Comparison of ENCODE assay signal across 1 cellular context in the genomic region with DNA sequence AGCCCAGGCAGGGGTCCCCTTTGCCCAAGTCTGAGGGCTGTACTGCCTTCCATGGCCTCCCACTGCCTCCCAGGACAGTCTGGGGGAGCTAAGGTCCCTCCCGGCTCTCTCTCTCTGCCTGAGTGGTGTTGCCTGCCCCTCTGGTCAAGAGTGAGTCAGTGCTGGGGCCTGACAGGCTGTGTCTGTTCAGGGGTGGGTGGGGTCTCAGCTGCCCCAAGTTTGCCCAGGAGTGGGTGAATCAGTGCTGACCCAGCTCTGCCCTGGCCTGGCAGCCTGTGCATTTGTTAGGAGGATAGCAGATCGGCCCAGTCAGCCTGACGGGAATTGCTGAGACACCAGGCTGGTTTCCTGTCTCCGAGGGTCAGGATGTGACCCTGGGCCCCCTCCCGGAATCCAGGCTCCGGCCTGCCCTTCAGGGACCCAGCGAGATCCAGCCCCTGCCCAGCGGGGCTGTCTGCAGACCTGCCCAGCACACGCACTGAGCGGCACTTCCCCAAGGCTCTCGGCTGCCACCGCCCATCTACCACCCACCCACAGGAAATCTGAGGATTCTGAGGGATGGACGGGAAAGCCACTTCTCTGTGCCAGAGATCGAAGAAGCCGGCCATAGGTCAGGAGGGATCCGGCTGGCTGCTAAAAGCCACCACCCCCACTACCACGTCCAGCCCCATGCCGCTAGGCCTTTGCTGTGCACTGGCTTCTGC.
TF ChIP-seq lines count a peak whose summit lies in the region.

No MANE protein-coding gene starts in this region.

TF ChIP-seq in HepG2, 621 proteins besides CTCF, POLR2A, EP300 and RAD21 (continued from another document and continues in another):
- TF ChIP-seq ZEB1 (IDR thresholded peaks at IDR 0.05; ENCODE audit: insufficient replicate concordance, low read depth) = no peak
- TF ChIP-seq SRSF1 (optimal IDR thresholded peaks at IDR 0.05; ENCODE audit: low read depth, low read length) = no peak
- TF ChIP-seq, protein P1, sequence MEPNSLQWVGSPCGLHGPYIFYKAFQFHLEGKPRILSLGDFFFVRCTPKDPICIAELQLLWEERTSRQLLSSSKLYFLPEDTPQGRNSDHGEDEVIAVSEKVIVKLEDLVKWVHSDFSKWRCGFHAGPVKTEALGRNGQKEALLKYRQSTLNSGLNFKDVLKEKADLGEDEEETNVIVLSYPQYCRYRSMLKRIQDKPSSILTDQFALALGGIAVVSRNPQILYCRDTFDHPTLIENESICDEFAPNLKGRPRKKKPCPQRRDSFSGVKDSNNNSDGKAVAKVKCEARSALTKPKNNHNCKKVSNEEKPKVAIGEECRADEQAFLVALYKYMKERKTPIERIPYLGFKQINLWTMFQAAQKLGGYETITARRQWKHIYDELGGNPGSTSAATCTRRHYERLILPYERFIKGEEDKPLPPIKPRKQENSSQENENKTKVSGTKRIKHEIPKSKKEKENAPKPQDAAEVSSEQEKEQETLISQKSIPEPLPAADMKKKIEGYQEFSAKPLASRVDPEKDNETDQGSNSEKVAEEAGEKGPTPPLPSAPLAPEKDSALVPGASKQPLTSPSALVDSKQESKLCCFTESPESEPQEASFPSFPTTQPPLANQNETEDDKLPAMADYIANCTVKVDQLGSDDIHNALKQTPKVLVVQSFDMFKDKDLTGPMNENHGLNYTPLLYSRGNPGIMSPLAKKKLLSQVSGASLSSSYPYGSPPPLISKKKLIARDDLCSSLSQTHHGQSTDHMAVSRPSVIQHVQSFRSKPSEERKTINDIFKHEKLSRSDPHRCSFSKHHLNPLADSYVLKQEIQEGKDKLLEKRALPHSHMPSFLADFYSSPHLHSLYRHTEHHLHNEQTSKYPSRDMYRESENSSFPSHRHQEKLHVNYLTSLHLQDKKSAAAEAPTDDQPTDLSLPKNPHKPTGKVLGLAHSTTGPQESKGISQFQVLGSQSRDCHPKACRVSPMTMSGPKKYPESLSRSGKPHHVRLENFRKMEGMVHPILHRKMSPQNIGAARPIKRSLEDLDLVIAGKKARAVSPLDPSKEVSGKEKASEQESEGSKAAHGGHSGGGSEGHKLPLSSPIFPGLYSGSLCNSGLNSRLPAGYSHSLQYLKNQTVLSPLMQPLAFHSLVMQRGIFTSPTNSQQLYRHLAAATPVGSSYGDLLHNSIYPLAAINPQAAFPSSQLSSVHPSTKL (CRISPR knock-in tag; IDR thresholded peaks at IDR 0.05) = peak; percentile 53; the same call in 1 of the 2 replicates
- TF ChIP-seq, protein P2, sequence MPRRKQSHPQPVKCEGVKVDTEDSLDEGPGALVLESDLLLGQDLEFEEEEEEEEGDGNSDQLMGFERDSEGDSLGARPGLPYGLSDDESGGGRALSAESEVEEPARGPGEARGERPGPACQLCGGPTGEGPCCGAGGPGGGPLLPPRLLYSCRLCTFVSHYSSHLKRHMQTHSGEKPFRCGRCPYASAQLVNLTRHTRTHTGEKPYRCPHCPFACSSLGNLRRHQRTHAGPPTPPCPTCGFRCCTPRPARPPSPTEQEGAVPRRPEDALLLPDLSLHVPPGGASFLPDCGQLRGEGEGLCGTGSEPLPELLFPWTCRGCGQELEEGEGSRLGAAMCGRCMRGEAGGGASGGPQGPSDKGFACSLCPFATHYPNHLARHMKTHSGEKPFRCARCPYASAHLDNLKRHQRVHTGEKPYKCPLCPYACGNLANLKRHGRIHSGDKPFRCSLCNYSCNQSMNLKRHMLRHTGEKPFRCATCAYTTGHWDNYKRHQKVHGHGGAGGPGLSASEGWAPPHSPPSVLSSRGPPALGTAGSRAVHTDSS (CRISPR knock-in tag; conservative IDR thresholded peaks at IDR 0.05) = no peak
- no peak for TF ChIP-seq SRSF9 (IDR thresholded peaks at IDR 0.05; ENCODE audit: borderline replicate concordance, insufficient read depth, low read depth, low read length, poor library complexity, severe bottlenecking)
- no peak for TF ChIP-seq ATM (IDR thresholded peaks at IDR 0.05; ENCODE audit: borderline replicate concordance)
- TF ChIP-seq, protein P3, sequence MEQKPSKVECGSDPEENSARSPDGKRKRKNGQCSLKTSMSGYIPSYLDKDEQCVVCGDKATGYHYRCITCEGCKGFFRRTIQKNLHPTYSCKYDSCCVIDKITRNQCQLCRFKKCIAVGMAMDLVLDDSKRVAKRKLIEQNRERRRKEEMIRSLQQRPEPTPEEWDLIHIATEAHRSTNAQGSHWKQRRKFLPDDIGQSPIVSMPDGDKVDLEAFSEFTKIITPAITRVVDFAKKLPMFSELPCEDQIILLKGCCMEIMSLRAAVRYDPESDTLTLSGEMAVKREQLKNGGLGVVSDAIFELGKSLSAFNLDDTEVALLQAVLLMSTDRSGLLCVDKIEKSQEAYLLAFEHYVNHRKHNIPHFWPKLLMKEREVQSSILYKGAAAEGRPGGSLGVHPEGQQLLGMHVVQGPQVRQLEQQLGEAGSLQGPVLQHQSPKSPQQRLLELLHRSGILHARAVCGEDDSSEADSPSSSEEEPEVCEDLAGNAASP (CRISPR knock-in tag; IDR thresholded peaks at IDR 0.05; ENCODE audit: borderline replicate concordance) = no peak
- TF ChIP-seq THAP11 (CRISPR knock-in tag; IDR thresholded peaks at IDR 0.05) = no peak
- TF ChIP-seq ZNF160 (CRISPR knock-in tag; IDR thresholded peaks at IDR 0.05) = no peak
- no peak for TF ChIP-seq PHB2 (IDR thresholded peaks at IDR 0.05; ENCODE audit: partially characterized antibody)
- no peak for TF ChIP-seq ZBTB42 (CRISPR knock-in tag; IDR thresholded peaks at IDR 0.05)
- no peak for TF ChIP-seq ZBTB25 (CRISPR knock-in tag; IDR thresholded peaks at IDR 0.05)
- no peak for TF ChIP-seq ZNF512B (CRISPR knock-in tag; IDR thresholded peaks at IDR 0.05; ENCODE audit: borderline replicate concordance)
- no peak for TF ChIP-seq RFX1 (IDR thresholded peaks at IDR 0.05)
- no peak for TF ChIP-seq ZNF20 (CRISPR knock-in tag; IDR thresholded peaks at IDR 0.05)
- TF ChIP-seq ARID2 (CRISPR knock-in tag; IDR thresholded peaks at IDR 0.05; ENCODE audit: borderline replicate concordance) = no peak
- TF ChIP-seq NR2F6 (IDR thresholded peaks at IDR 0.05) = peak; percentile 61
- TF ChIP-seq NR2F6 (CRISPR knock-in tag; IDR thresholded peaks at IDR 0.05) = peak; percentile 77
- TF ChIP-seq ZNF598 (CRISPR knock-in tag; IDR thresholded peaks at IDR 0.05; ENCODE audit: borderline replicate concordance) = no peak
- no peak for TF ChIP-seq DMAP1 (CRISPR knock-in tag; IDR thresholded peaks at IDR 0.05)
- TF ChIP-seq, protein P4, sequence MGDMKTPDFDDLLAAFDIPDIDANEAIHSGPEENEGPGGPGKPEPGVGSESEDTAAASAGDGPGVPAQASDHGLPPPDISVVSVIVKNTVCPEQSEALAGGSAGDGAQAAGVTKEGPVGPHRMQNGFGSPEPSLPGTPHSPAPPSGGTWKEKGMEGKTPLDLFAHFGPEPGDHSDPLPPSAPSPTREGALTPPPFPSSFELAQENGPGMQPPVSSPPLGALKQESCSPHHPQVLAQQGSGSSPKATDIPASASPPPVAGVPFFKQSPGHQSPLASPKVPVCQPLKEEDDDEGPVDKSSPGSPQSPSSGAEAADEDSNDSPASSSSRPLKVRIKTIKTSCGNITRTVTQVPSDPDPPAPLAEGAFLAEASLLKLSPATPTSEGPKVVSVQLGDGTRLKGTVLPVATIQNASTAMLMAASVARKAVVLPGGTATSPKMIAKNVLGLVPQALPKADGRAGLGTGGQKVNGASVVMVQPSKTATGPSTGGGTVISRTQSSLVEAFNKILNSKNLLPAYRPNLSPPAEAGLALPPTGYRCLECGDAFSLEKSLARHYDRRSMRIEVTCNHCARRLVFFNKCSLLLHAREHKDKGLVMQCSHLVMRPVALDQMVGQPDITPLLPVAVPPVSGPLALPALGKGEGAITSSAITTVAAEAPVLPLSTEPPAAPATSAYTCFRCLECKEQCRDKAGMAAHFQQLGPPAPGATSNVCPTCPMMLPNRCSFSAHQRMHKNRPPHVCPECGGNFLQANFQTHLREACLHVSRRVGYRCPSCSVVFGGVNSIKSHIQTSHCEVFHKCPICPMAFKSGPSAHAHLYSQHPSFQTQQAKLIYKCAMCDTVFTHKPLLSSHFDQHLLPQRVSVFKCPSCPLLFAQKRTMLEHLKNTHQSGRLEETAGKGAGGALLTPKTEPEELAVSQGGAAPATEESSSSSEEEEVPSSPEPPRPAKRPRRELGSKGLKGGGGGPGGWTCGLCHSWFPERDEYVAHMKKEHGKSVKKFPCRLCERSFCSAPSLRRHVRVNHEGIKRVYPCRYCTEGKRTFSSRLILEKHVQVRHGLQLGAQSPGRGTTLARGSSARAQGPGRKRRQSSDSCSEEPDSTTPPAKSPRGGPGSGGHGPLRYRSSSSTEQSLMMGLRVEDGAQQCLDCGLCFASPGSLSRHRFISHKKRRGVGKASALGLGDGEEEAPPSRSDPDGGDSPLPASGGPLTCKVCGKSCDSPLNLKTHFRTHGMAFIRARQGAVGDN (CRISPR knock-in tag; IDR thresholded peaks at IDR 0.05) = peak; percentile 85
- TF ChIP-seq, protein P5, sequence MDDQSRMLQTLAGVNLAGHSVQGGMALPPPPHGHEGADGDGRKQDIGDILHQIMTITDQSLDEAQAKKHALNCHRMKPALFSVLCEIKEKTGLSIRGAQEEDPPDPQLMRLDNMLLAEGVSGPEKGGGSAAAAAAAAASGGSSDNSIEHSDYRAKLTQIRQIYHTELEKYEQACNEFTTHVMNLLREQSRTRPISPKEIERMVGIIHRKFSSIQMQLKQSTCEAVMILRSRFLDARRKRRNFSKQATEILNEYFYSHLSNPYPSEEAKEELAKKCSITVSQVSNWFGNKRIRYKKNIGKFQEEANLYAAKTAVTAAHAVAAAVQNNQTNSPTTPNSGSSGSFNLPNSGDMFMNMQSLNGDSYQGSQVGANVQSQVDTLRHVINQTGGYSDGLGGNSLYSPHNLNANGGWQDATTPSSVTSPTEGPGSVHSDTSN (CRISPR knock-in tag; IDR thresholded peaks at IDR 0.05; ENCODE audit: borderline replicate concordance) = no peak
- no peak for TF ChIP-seq MATR3 (CRISPR knock-in tag; IDR thresholded peaks at IDR 0.05)
- no peak for TF ChIP-seq JUND (CRISPR knock-in tag; IDR thresholded peaks at IDR 0.05)
- TF ChIP-seq ZMAT3 (CRISPR knock-in tag; conservative IDR thresholded peaks at IDR 0.05) = no peak
- TF ChIP-seq, protein P6, sequence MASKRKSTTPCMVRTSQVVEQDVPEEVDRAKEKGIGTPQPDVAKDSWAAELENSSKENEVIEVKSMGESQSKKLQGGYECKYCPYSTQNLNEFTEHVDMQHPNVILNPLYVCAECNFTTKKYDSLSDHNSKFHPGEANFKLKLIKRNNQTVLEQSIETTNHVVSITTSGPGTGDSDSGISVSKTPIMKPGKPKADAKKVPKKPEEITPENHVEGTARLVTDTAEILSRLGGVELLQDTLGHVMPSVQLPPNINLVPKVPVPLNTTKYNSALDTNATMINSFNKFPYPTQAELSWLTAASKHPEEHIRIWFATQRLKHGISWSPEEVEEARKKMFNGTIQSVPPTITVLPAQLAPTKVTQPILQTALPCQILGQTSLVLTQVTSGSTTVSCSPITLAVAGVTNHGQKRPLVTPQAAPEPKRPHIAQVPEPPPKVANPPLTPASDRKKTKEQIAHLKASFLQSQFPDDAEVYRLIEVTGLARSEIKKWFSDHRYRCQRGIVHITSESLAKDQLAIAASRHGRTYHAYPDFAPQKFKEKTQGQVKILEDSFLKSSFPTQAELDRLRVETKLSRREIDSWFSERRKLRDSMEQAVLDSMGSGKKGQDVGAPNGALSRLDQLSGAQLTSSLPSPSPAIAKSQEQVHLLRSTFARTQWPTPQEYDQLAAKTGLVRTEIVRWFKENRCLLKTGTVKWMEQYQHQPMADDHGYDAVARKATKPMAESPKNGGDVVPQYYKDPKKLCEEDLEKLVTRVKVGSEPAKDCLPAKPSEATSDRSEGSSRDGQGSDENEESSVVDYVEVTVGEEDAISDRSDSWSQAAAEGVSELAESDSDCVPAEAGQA (IDR thresholded peaks at IDR 0.05; ENCODE audit: low read depth) = no peak
- TF ChIP-seq, protein P6 (CRISPR knock-in tag; IDR thresholded peaks at IDR 0.05; ENCODE audit: borderline replicate concordance) = no peak
- peak; percentile 52; the same call in 1 of the 2 replicates for TF ChIP-seq FOSL2 (CRISPR knock-in tag; IDR thresholded peaks at IDR 0.05)
- TF ChIP-seq ZNF296 (CRISPR knock-in tag; conservative IDR thresholded peaks at IDR 0.05) = no peak
- no peak for TF ChIP-seq ZSCAN29 (CRISPR knock-in tag; conservative IDR thresholded peaks at IDR 0.05)
- TF ChIP-seq HDAC1 (CRISPR knock-in tag; IDR thresholded peaks at IDR 0.05) = peak; percentile 49
- TF ChIP-seq FOSL1 (CRISPR knock-in tag; IDR thresholded peaks at IDR 0.05; ENCODE audit: borderline replicate concordance) = no peak
